In the genomic region with DNA sequence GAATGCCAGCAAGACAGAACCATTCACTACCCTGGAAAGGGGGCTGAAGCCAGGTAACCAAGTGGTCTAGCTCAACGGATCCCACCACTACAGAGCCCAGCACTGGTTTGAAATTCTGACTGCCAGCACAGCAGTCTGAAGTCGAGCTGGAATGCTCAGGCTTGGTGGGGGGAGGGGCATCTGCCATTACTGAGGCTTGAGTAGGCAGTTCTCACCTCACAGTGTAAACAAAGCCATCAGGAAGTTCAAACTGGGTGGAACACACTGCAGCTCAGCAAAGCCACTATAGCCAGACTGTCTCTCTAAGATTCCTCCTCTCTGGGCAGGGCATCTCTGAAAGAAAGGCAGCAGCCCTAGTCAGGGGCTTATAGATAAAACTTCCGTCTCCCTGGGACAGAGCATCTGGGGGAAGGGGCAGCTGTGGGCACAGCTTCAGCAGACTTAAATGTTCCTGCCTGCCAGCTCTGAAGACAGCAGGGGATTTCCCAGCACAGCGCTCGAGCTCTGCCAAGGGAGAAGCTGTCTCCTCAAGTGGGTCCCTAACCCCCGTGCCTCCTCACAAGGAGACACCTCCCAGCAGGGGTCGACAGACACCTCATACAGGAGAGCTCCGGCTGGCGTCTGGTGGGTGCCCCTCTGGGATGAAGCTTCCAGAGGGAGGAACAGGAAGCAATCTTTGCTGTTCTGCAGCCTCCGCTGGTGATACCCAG, we compare ENCODE assay signal across 8 cellular contexts.
DNase-seq lines count a peak whose midpoint lies in the region; ATAC-seq, FAIRE-seq and TF ChIP-seq lines count a peak whose summit lies in the region.
"Not testable (repeated sequence)": the region's sequence is repeated elsewhere in the genome, so short reads cannot be mapped to it uniquely, and the experiment has no call there.

No MANE protein-coding gene starts in this region.

- not testable (repeated sequence) for H2BK120ac ChIP-seq in neuronal stem cell (ENCODE audit: low read depth, low read length)

- not testable (repeated sequence) for H3F3A ChIP-seq in PC-3 (ENCODE audit: low read length, unreplicated experiment)

- ATAC-seq in PC-3 (peak; percentile 54), GM12878 (peak; percentile 27; the same call in 1 of the 3 replicates), left lung (peak; percentile 74)

- not testable (repeated sequence) for H3K27ac ChIP-seq in PC-3 (ENCODE audit: low read length); GM12878 (ENCODE audit: control insufficient read depth, insufficient read depth); left lung; neuronal stem cell (replicated peaks; ENCODE audit: low read length)

- H3K79me2 ChIP-seq in PC-3 (ENCODE audit: low read length); GM12878 (ENCODE audit: control insufficient read depth, insufficient read depth, low read length): not testable (repeated sequence)

- not testable (repeated sequence) for H3K36me3 ChIP-seq in PC-3 (ENCODE audit: low read depth, low read length); GM12878 (ENCODE audit: control insufficient read depth in 2 of 2, insufficient read depth in 2 of 2, low read length in 1 of 2); left lung; neuronal stem cell (replicated peaks in 1 of 2; ENCODE audit: control insufficient read depth in 2 of 2, insufficient read depth in 2 of 2, low read length in 2 of 2)

- not testable (repeated sequence) for H3K9ac ChIP-seq in PC-3 (ENCODE audit: low read length); GM12878 (ENCODE audit: control insufficient read depth, insufficient read depth, low read length); neuronal stem cell (ENCODE audit: low read depth, low read length, poor library complexity)

- H2BK12ac ChIP-seq in neuronal stem cell (ENCODE audit: low read length): not testable (repeated sequence)

- not testable (repeated sequence) for H4K8ac ChIP-seq in neuronal stem cell (ENCODE audit: low read depth, low read length)

- RAD21 ChIA-PET in GM12878 (lab: Charles Lee; ENCODE audit: unreplicated experiment): interaction anchor here (0.6 kb wide), 1 partner anchor 123 kb away, joined by 3 read pairs; no protein-coding TSS in a partner anchor

- not testable (repeated sequence) for H3K14ac ChIP-seq in neuronal stem cell (ENCODE audit: low read length)

- SMC1A ChIA-PET in GM12878 (lab: Charles Lee; ENCODE audit: uncharacterized antibody, unreplicated experiment): interaction anchor here (1.3 kb wide), 1 partner anchor 73 kb away, joined by 3 read pairs; no protein-coding TSS in a partner anchor

- H3K4ac ChIP-seq in neuronal stem cell (ENCODE audit: low read length): not testable (repeated sequence)

- H3K4me2 ChIP-seq in PC-3 (ENCODE audit: low read length); GM12878 (ENCODE audit: control insufficient read depth, insufficient read depth); neuronal stem cell (ENCODE audit: insufficient read depth, low read length, poor library complexity, severe bottlenecking): not testable (repeated sequence)

- H2BK5ac ChIP-seq in neuronal stem cell (ENCODE audit: low read length): not testable (repeated sequence)

- CTCF ChIA-PET in PC-3 (lab: Charles Lee): not testable (repeated sequence)
- CTCF ChIA-PET in GM12878 (lab: Yijun Ruan, JAX): interaction anchor here (1.3 to 1.4 kb wide), 2 partner anchors 294 to 296 kb away, joined by 5 to 6 read pairs; no protein-coding TSS in a partner anchor

- not testable (repeated sequence) for TF ChIP-seq POLR2A in GM12878 (IDR thresholded peaks at IDR 0.05; ENCODE audit: low read depth, low read length)

- not testable (repeated sequence) for H2BK15ac ChIP-seq in neuronal stem cell (ENCODE audit: low read length)

- POLR2A ChIA-PET in PC-3 (lab: Charles Lee; ENCODE audit: unreplicated experiment); GM12878 (lab: Charles Lee): not testable (repeated sequence)

- H3K9me2 ChIP-seq in PC-3 (replicated peaks; ENCODE audit: low read length): not testable (repeated sequence)

- not testable (repeated sequence) for H3K9me3 ChIP-seq in PC-3 (ENCODE audit: low read length); GM12878 (replicated peaks; ENCODE audit: control insufficient read depth, insufficient read depth, low read length); neuronal stem cell (replicated peaks in 1 of 2; ENCODE audit: control insufficient read depth in 2 of 2, insufficient read depth in 1 of 2, low read depth in 1 of 2, low read length in 2 of 2)
- H3K9me3 ChIP-seq in left lung: peaks cover 0 to 11% of the 10 kb centered on the region in 2 donors

- not testable (repeated sequence) for H4K20me1 ChIP-seq in PC-3 (ENCODE audit: low read length); GM12878 (ENCODE audit: control insufficient read depth, insufficient read depth)

- not testable (repeated sequence) for H2AFZ ChIP-seq in PC-3 (ENCODE audit: low read length); GM12878 (ENCODE audit: control insufficient read depth, low read depth, low read length)
- peak overlapping the region; percentile 11 for H2AFZ ChIP-seq in neuronal stem cell (ENCODE audit: low read length)

- intact Hi-C loops in PC-3 (cut with micrococcal nuclease): loop anchor here (10.0 kb wide), 1 partner anchor 222 kb away; no protein-coding TSS in a partner anchor
- intact Hi-C loops in GM12878 (cut with micrococcal nuclease; ENCODE audit: unreplicated experiment); left lung (cut with DNase I): not testable (repeated sequence)

- H3K79me1 ChIP-seq in neuronal stem cell (ENCODE audit: low read depth, low read length): not testable (repeated sequence)

- H3K23ac ChIP-seq in neuronal stem cell (ENCODE audit: low read depth, low read length, poor library complexity): not testable (repeated sequence)

- H3K27me3 ChIP-seq in PC-3 (ENCODE audit: low read length); GM12878 (replicated peaks in 1 of 2; ENCODE audit: control insufficient read depth in 2 of 2, insufficient read depth in 2 of 2, low read length in 1 of 2); left lung; neuronal stem cell (ENCODE audit: control insufficient read depth in 3 of 3, insufficient read depth in 3 of 3, low read depth in 1 of 3, low read length in 3 of 3): not testable (repeated sequence)

- H4K91ac ChIP-seq in neuronal stem cell (ENCODE audit: low read depth, low read length, poor library complexity): not testable (repeated sequence)

- 31% methylated on average over 10 of the region's 10 CpGs for WGBS in GM12878 (ENCODE audit: insufficient coverage, insufficient replicate concordance, low lambda C conversion rate, missing lambda C conversion rate)
- WGBS in neuronal stem cell (ENCODE audit: extremely low coverage in 2 of 2, insufficient read length in 2 of 2, insufficient replicate concordance in 1 of 2), 2 donors: no CpG with 5 or more reads among the region's 10 CpGs

- in situ Hi-C loops in GM12878 (cut with MboI): not testable (repeated sequence)

- H3K18ac ChIP-seq in neuronal stem cell (ENCODE audit: low read length): not testable (repeated sequence)

- H2AK5ac ChIP-seq in neuronal stem cell (ENCODE audit: low read depth, low read length): not testable (repeated sequence)

- not testable (repeated sequence) for TF ChIP-seq RAD21 in GM12878 (IDR thresholded peaks at IDR 0.05; ENCODE audit: insufficient read depth, low read depth, low read length)

- FAIRE-seq in GM12878 (lab: Jason Lieb, UNC): not testable (repeated sequence)

- not testable (repeated sequence) for BruUV-seq in PC-3 (replicated peaks; lab: Mats Ljungman, UMichigan); GM12878 (replicated peaks; lab: Mats Ljungman, UMichigan)

- TF ChIP-seq EP300 in GM12878 (IDR thresholded peaks at IDR 0.05; ENCODE audit: borderline replicate concordance in 1 of 2, control insufficient read depth in 1 of 2, low read depth in 2 of 2, low read length in 2 of 2): not testable (repeated sequence)

- not testable (repeated sequence) for TF ChIP-seq CTCF in GM12865 (IDR thresholded peaks at IDR 0.05; ENCODE audit: insufficient read depth, low read depth, low read length, missing control alignments); LNCaP clone FGC (IDR thresholded peaks at IDR 0.05; ENCODE audit: control insufficient read depth, extremely low read depth, insufficient read depth); PC-3 (conservative IDR thresholded peaks at IDR 0.05; ENCODE audit: low read depth, low read length); GM12878 (IDR thresholded peaks at IDR 0.05 in 2 of 3, conservative IDR thresholded peaks at IDR 0.05 in 1 of 3; ENCODE audit: control insufficient read depth in 2 of 3, extremely low read depth in 1 of 3, insufficient read depth in 1 of 3, low read depth in 3 of 3, low read length in 3 of 3); epithelial cell of esophagus (IDR thresholded peaks at IDR 0.05; ENCODE audit: insufficient read depth, low read depth, low read length, missing control alignments); left lung (IDR thresholded peaks at IDR 0.05)

- not testable (repeated sequence) for H3K4me1 ChIP-seq in PC-3 (ENCODE audit: insufficient read depth, low read length); GM12878 (ENCODE audit: control insufficient read depth, insufficient read depth, low read length); left lung; neuronal stem cell (ENCODE audit: control insufficient read depth in 2 of 2, insufficient read depth in 1 of 2, low read depth in 1 of 2, low read length in 2 of 2)

- DNase-seq in A172 (ENCODE audit: low spot score) (peak; percentile 4), GM12865 (ENCODE audit: low read depth) (peak; percentile 61), LNCaP clone FGC (ENCODE audit: low read depth) (peak; percentile 13), PC-3 (peak; percentile 34), epithelial cell of esophagus (ENCODE audit: low read depth) (peak; percentile 76), left lung (peak; percentile 53 to 65)
- DNase-seq in GM12878 (ENCODE audit: low read depth, low spot score); neuronal stem cell (ENCODE audit: low spot score): not testable (repeated sequence)

- peak overlapping the region; percentile 54 for H3K4me3 ChIP-seq in GM12865 (ENCODE audit: low read depth, low read length)
- H3K4me3 ChIP-seq in LNCaP clone FGC (ENCODE audit: low read depth, low read length); PC-3 (ENCODE audit: low read length); GM12878; epithelial cell of esophagus (ENCODE audit: low read length); left lung; neuronal stem cell (ENCODE audit: low read length in 2 of 2): not testable (repeated sequence)
